In the genomic region with DNA sequence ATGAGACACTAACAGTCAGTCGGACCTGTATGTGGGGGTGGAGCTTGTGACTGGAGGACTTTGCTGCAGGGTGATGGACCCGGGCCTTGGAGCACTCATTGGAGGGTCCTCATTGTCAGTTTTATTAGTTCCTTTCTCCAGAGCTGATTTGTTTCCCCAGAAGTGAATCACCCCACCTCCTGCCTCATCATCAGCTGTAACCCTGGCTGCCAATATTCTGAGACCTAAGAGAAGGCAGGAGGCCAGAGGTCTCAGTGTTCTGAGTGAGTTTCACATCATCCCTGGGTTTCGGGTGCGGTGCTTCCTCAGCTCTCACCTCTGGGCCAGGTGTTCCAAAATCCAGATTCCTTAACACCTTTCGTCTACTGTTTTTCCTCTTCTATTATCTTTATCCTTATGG, we compare ENCODE assay signal across 18 cellular contexts.
"Had no signal": no experiment of that assay in that cellular context is flagged by ENCODE, and none has a peak within 500 bp of the region (broad histone marks: within the 10 kb centered on the region; RNA-seq: fewer than 3 reads in every experiment).

No MANE protein-coding gene starts in this region.

- H3K9me3 ChIP-seq: gastrocnemius medialis, mucosa of descending colon, neutrophil, pancreas, testis had no signal

- H3K4me1 ChIP-seq: gastrocnemius medialis, lower lobe of right lung, pancreas, testis, tibial artery had no signal

- DNase-seq: cortex of kidney; gastrocnemius medialis; head of caudate nucleus; left ventricle myocardium superior; lower lobe of right lung; mucosa of descending colon; naive B cell; pancreas; stimulated activated CD4-positive, alpha-beta T cell treated with anti-CD3 and anti-CD28 coated beads, Interleukin-4, amount 100 ng/mL, for 4 hours; stimulated activated naive CD8-positive, alpha-beta T cell treated with anti-CD3 and anti-CD28 coated beads, Interleukin-15, Interleukin-2, amounts not matched to agents 100 U/mL and 50 U/mL, for 24 hours; substantia nigra; testis had no signal

- FAIRE-seq: keratinocyte, pancreas had no signal

- H3K4me3 ChIP-seq: gastrocnemius medialis, lower lobe of right lung, mucosa of descending colon, pancreas, testis, tibial artery had no signal

- H3K27me3 ChIP-seq: gastrocnemius medialis, pancreas, testis, tibial artery had no signal

- ATAC-seq: gastrocnemius medialis; left ventricle myocardium superior; lower lobe of right lung; mucosa of descending colon; natural killer cell treated with Interleukin-12 subunit alpha and Interleukin-12 subunit beta and Interleukin-15 and Interleukin-18, amount 100 ng/mL, for 72 hours; pancreas; sciatic nerve; stimulated activated memory B cell treated with anti-CD40 and anti-IgM and Interleukin-4, amounts not matched to agents 10 μg/mL and 1 μg/mL and 100 μg/mL, for 72 hours; stimulated activated naive CD8-positive, alpha-beta T cell treated with anti-CD3 and anti-CD28 coated beads, Interleukin-15, Interleukin-2, amounts not matched to agents 100 U/mL and 50 U/mL, for 24 hours had no signal

- H3K27ac ChIP-seq: gastrocnemius medialis, lower lobe of right lung, neutrophil, pancreas, testis, tibial artery had no signal

- H3K36me3 ChIP-seq: gastrocnemius medialis, lower lobe of right lung, neutrophil, pancreas, tibial artery had no signal
